8 cellular contexts compared by ENCODE assay signal in genomic region chr11:129375731-129376657, GRCh38. TPM values are rescaled to one million over a fixed set of nuclear protein-coding genes. Genes with fewer than 3 reads are reported as not detected.
DNase-seq lines count a peak whose midpoint lies in the region; ATAC-seq and TF ChIP-seq lines count a peak whose summit lies in the region.

TSS of gene BARX2 (plus strand) at chr11:129375848. CDS start at chr11:129376036, 188 bp downstream.

- H3F3A ChIP-seq in neural progenitor cell (ENCODE audit: low read depth): peaks cover 26% of the 10 kb centered on the region

- POLR2A ChIA-PET in activated CD8-positive, alpha-beta T cell treated with anti-CD3 and anti-CD28 coated beads for 36 hours (lab: Charles Lee): no interaction called here

- peak within 1 kb of the TSS; percentile 86 for H3K4me2 ChIP-seq in neural progenitor cell

- H3K27ac Mint-ChIP-seq in IgD-negative memory B cell (peak within 1 kb of the TSS in 1 of 3 donors; percentile 23), neural progenitor cell (no peak within 1 kb of the TSS)
- no peak within 1 kb of the TSS for H3K27ac Mint-ChIP-seq in activated CD8-positive, alpha-beta T cell treated with anti-CD3 and anti-CD28 coated beads for 36 hours

- H3K36me3 ChIP-seq in neural progenitor cell: no peaks in the 10 kb centered on the region
- no peaks in the 10 kb centered on the region for H3K36me3 ChIP-seq in BE2C

- H3K27me3 ChIP-seq in neural progenitor cell (peaks cover 100% of the 10 kb centered on the region), BE2C (peaks cover 72% of the 10 kb centered on the region)

- peak within 1 kb of the TSS in 3 of 4 donors; percentile 8 to 22 (median 10) for H3K4me3 Mint-ChIP-seq in IgD-negative memory B cell
- peak within 1 kb of the TSS; percentile 54 for H3K4me3 Mint-ChIP-seq in activated CD8-positive, alpha-beta T cell treated with anti-CD3 and anti-CD28 coated beads for 36 hours
- H3K4me3 Mint-ChIP-seq in neural progenitor cell: peak within 1 kb of the TSS; percentile 83

- DNase-seq in DMS53 treated with DMSO at 0.1 percent for 48 hours (lab: John Stamatoyannopoulos, UW; ENCODE audit: unreplicated experiment) (peak; percentile 82), fibroblast of the aortic adventitia (ENCODE audit: low read depth) (peak; percentile 56), neural progenitor cell (ENCODE audit: low spot score) (peak; percentile 91), BE2C (no peak), A172 (ENCODE audit: low spot score) (no peak)
- peak; percentile 53 for DNase-seq in activated CD8-positive, alpha-beta T cell treated with anti-CD3 and anti-CD28 coated beads for 36 hours

- no peak within 1 kb of the TSS for H2AFZ ChIP-seq in neural progenitor cell (replicated peaks)

- H3K9ac ChIP-seq in neural progenitor cell: no peak within 1 kb of the TSS

- TF ChIP-seq CTCF in activated CD8-positive, alpha-beta T cell treated with anti-CD3 and anti-CD28 coated beads for 36 hours (IDR thresholded peaks at IDR 0.05): no peak
- peak; percentile 65 for TF ChIP-seq CTCF in fibroblast of the aortic adventitia (IDR thresholded peaks at IDR 0.05; ENCODE audit: insufficient read depth, low read length)
- peak; percentile 57 for TF ChIP-seq CTCF in neural progenitor cell (IDR thresholded peaks at IDR 0.05)
- no peak for TF ChIP-seq CTCF in BE2C (IDR thresholded peaks at IDR 0.05; ENCODE audit: low read depth, low read length)

- ATAC-seq in activated CD8-positive, alpha-beta T cell treated with anti-CD3 and anti-CD28 coated beads for 36 hours: peak; percentile 65
- ATAC-seq in HG03175 (IDR thresholded peaks at IDR 0.05; ENCODE audit: unreplicated experiment): no peak

- no peak within 1 kb of the TSS for H3K4me3 ChIP-seq in fibroblast of the aortic adventitia (ENCODE audit: low read depth, low read length)
- peak within 1 kb of the TSS; percentile 51 for H3K4me3 ChIP-seq in neural progenitor cell
- H3K4me3 ChIP-seq in BE2C (ENCODE audit: low read depth, low read length): no peak within 1 kb of the TSS

- H3K36me3 Mint-ChIP-seq in IgD-negative memory B cell (no peaks in the 10 kb centered on the region), neural progenitor cell (no peaks in the 10 kb centered on the region)
- H3K36me3 Mint-ChIP-seq in activated CD8-positive, alpha-beta T cell treated with anti-CD3 and anti-CD28 coated beads for 36 hours (ENCODE audit: low read depth): no peaks in the 10 kb centered on the region

- peaks cover 0 to 3% (median 0%) of the 10 kb centered on the region in 3 donors for H3K9me3 Mint-ChIP-seq in IgD-negative memory B cell
- no peaks in the 10 kb centered on the region for H3K9me3 Mint-ChIP-seq in activated CD8-positive, alpha-beta T cell treated with anti-CD3 and anti-CD28 coated beads for 36 hours
- H3K9me3 Mint-ChIP-seq in neural progenitor cell: peaks cover 5% of the 10 kb centered on the region

- H3K9me3 ChIP-seq in neural progenitor cell (ENCODE audit: low read depth): no peaks in the 10 kb centered on the region
- H3K9me3 ChIP-seq in BE2C: no peaks in the 10 kb centered on the region

- H4K20me1 ChIP-seq in neural progenitor cell (ENCODE audit: low read depth): peaks cover 41% of the 10 kb centered on the region

- no peaks in the 10 kb centered on the region for H3K79me2 ChIP-seq in neural progenitor cell (ENCODE audit: low read depth)

- H3K4me1 ChIP-seq in neural progenitor cell (peaks cover 26% of the 10 kb centered on the region), BE2C (no peaks in the 10 kb centered on the region)

- peaks cover 2 to 5% (median 4%) of the 10 kb centered on the region in 3 donors for H3K4me1 Mint-ChIP-seq in IgD-negative memory B cell
- peaks cover 25% of the 10 kb centered on the region for H3K4me1 Mint-ChIP-seq in activated CD8-positive, alpha-beta T cell treated with anti-CD3 and anti-CD28 coated beads for 36 hours (ENCODE audit: low read depth)
- H3K4me1 Mint-ChIP-seq in neural progenitor cell: peaks cover 19% of the 10 kb centered on the region

- CTCF ChIA-PET in activated CD8-positive, alpha-beta T cell treated with anti-CD3 and anti-CD28 coated beads for 36 hours (lab: Charles Lee): interaction anchor here (1.0 to 2.2 kb wide), 6 partner anchors 10 to 375 kb away, joined by 3 to 11 read pairs (median 3); no protein-coding TSS in a partner anchor

- no peak within 1 kb of the TSS for H3K27ac ChIP-seq in neural progenitor cell

- H3K27me3 Mint-ChIP-seq in IgD-negative memory B cell: peaks cover 63% of the 10 kb centered on the region
- peaks cover 68% of the 10 kb centered on the region for H3K27me3 Mint-ChIP-seq in activated CD8-positive, alpha-beta T cell treated with anti-CD3 and anti-CD28 coated beads for 36 hours
- H3K27me3 Mint-ChIP-seq in neural progenitor cell (ENCODE audit: insufficient read depth, low read depth): peaks cover 67% of the 10 kb centered on the region

- intact Hi-C loops in activated CD8-positive, alpha-beta T cell treated with anti-CD3 and anti-CD28 coated beads for 36 hours (cut with micrococcal nuclease): no loop called here

RNA-seq across cellular contexts. Expression of gene BARX2, which starts in this region (rescaled TPM):
- not detected for polyA plus RNA-seq in IgD-negative memory B cell
- not detected for total RNA-seq in activated CD8-positive, alpha-beta T cell treated with anti-CD3 and anti-CD28 coated beads for 36 hours
- total RNA-seq in fibroblast of the aortic adventitia (ENCODE audit: low replicate concordance) (not detected in 2 replicates), neural progenitor cell (ENCODE audit: low replicate concordance) (not detected in 2 replicates)
- polyA plus RNA-seq in BE2C (2012; ENCODE audit: insufficient read depth, insufficient read length, low read depth): not detected
- not detected in 2 replicates for total RNA-seq in A172 (2014; rRNA removed; shearing (Covaris generic))

Comparison
In these comparisons a context has a peak if more than half of its experiments do, and no peak if none do; other contexts are left out.
1. Peak in DNase-seq and ATAC-seq in activated CD8-positive, alpha-beta T cell treated with anti-CD3 and anti-CD28 coated beads for 36 hours; RNA of the gene not detected or under 1 TPM.
2. Peak in DNase-seq in fibroblast of the aortic adventitia; RNA of the gene not detected or under 1 TPM.
3. Peak in DNase-seq, H3K4me3 ChIP-seq and H3K4me2 ChIP-seq in neural progenitor cell; RNA of the gene not detected or under 1 TPM.
4. H3K4me3 Mint-ChIP-seq: peak in every context shown above with its lines; median percentile 83 in neural progenitor cell; 54 in activated CD8-positive, alpha-beta T cell treated with anti-CD3 and anti-CD28 coated beads for 36 hours; 10 in IgD-negative memory B cell.
5. CTCF ChIP-seq: peak in fibroblast of the aortic adventitia (single experiment) and neural progenitor cell (single experiment); none in activated CD8-positive, alpha-beta T cell treated with anti-CD3 and anti-CD28 coated beads for 36 hours (single experiment) and BE2C (single experiment).